8 cellular contexts compared by ENCODE assay signal in the genomic region with DNA sequence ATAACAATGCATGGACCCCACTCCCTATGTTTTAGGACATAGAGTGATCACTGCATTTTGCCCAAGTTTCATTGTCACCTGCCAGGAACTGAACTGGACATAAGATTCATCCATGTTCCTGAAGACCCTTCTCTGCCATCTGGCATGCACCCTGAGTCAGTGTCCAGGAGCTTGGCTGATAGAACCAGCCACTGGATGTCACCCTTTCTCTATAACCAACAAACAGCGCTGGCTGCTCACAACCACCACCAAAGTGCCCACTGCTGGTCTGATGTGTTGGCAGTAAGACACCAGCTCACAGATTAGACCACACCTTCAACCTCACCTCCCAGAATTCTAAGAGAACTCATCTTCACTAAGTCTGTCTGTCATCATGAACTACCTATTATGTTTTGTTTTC.
DNase-seq lines count a peak whose midpoint lies in the region; ATAC-seq and TF ChIP-seq lines count a peak whose summit lies in the region.

No MANE protein-coding gene starts in this region.

- H3F3A ChIP-seq in Loucy (ENCODE audit: low read depth), result no peaks in the 10 kb centered on the region

- H3K36me3 ChIP-seq in Loucy (ENCODE audit: insufficient read depth, low read length) (no peaks in the 10 kb centered on the region), RWPE2 (ENCODE audit: low read depth) (no peaks in the 10 kb centered on the region)

- H4K20me1 ChIP-seq in Loucy (ENCODE audit: insufficient read depth, low read length, poor library complexity, severe bottlenecking), result no peaks in the 10 kb centered on the region

- DNase-seq in EL (peak; percentile 38), RWPE2 (ENCODE audit: low spot score) (no peak), right cardiac atrium (peak in 1 of 3 donors; percentile 44), CD1c-positive myeloid dendritic cell (ENCODE audit: extremely low spot score) (no peak), coronary artery (ENCODE audit: low spot score) (no peak)

- no peak overlapping the region for H2AFZ ChIP-seq in Loucy (ENCODE audit: low read length)

- no peak overlapping the region for H3K27ac ChIP-seq in RWPE2 (ENCODE audit: poor library complexity, severe bottlenecking)
- H3K27ac ChIP-seq in right cardiac atrium (ENCODE audit: low read length), result no peak overlapping the region
- H3K27ac ChIP-seq in coronary artery, result no peak overlapping the region

- H3K4me1 ChIP-seq in Loucy (ENCODE audit: insufficient read depth, low read length, poor library complexity, severe bottlenecking) (no peaks in the 10 kb centered on the region), RWPE2 (ENCODE audit: insufficient read depth, poor library complexity, severe bottlenecking) (no peaks in the 10 kb centered on the region), right cardiac atrium (ENCODE audit: control insufficient read depth, insufficient read depth, low read length) (no peaks in the 10 kb centered on the region)

- no peaks in the 10 kb centered on the region for H3K27me3 ChIP-seq in Loucy (ENCODE audit: insufficient read depth, low read length, poor library complexity, severe bottlenecking)
- peaks cover 6% of the 10 kb centered on the region for H3K27me3 ChIP-seq in RWPE2 (ENCODE audit: insufficient read depth, poor library complexity, severe bottlenecking)
- no peaks in the 10 kb centered on the region for H3K27me3 ChIP-seq in right cardiac atrium (ENCODE audit: control insufficient read depth, insufficient read depth)

- H3K4me3 ChIP-seq in Loucy (ENCODE audit: low read length, poor library complexity, severe bottlenecking) (no peak overlapping the region), RWPE2 (ENCODE audit: severe bottlenecking) (no peak overlapping the region), right cardiac atrium (ENCODE audit: low read length) (no peak overlapping the region), coronary artery (no peak overlapping the region)

- peak; percentile 75 for ATAC-seq in RWPE2 (ENCODE audit: low read depth)
- peak; percentile 61 to 68 for ATAC-seq in right cardiac atrium
- no peak for ATAC-seq in GM18873 (IDR thresholded peaks at IDR 0.05; ENCODE audit: low FRiP score, unreplicated experiment)
- no peak for ATAC-seq in HG03565 (IDR thresholded peaks at IDR 0.05; ENCODE audit: unreplicated experiment)

- TF ChIP-seq CTCF in Loucy (conservative IDR thresholded peaks at IDR 0.05; ENCODE audit: low read length) (peak; percentile 40), RWPE2 (IDR thresholded peaks at IDR 0.05; ENCODE audit: poor library complexity, severe bottlenecking) (peak; percentile 39), coronary artery (IDR thresholded peaks at IDR 0.05) (no peak)

- H3K9ac ChIP-seq in Loucy (ENCODE audit: low read depth, low read length, poor library complexity, severe bottlenecking), result no peak overlapping the region

- H3K9me2 ChIP-seq in Loucy (replicated peaks; ENCODE audit: low read depth, low read length), result no peaks in the 10 kb centered on the region

- H3K79me2 ChIP-seq in Loucy (ENCODE audit: insufficient read depth, low read length), result no peaks in the 10 kb centered on the region

- no peaks in the 10 kb centered on the region for H3K9me3 ChIP-seq in Loucy (ENCODE audit: insufficient read depth, low read depth, low read length)
- no peaks in the 10 kb centered on the region for H3K9me3 ChIP-seq in RWPE2 (ENCODE audit: severe bottlenecking)
- no peaks in the 10 kb centered on the region for H3K9me3 ChIP-seq in right cardiac atrium (ENCODE audit: control insufficient read depth, low read length)

- WGBS in right cardiac atrium, result 20% methylated on average over 1 of the region's 1 CpG

- no peak overlapping the region for H3K4me2 ChIP-seq in Loucy (ENCODE audit: low read depth, low read length, poor library complexity, severe bottlenecking)

- intact Hi-C loops in right cardiac atrium (cut with DNase I), result loop anchor here in 1 of 4 donors (10.0 kb wide), 1 partner anchor 129 kb away; no protein-coding TSS in a partner anchor

Comparison
In these comparisons a context has a peak if more than half of its experiments do, and no peak if none do; other contexts are left out.
1. ATAC-seq: peak in RWPE2 (single experiment) and right cardiac atrium (2 of 2); none in GM18873 (single experiment) and HG03565 (single experiment).